Comparison of ENCODE assay signal across 6 cellular contexts in the genomic region with DNA sequence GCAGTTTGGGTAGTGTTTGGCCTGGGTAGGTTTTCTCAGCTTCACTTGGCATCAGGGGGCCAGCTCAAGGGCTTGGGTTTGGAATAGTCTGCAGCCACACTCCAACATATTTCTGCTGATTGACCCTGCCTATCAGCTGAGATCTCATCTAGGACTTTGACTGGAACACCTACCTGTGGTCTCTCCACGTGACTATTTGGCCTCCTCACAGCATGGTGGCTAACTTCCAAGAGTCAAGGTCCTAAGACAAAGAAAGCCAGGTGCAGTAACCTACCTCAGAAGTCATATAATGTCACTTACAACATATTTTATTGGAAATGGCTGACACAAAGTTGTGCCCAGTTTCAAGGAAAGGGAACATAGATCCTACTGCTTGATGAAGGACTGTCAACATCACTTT.
"Had no signal": no experiment of that assay in that cellular context is flagged by ENCODE, and none has a peak within 500 bp of the region (broad histone marks: within the 10 kb centered on the region; RNA-seq: fewer than 3 reads in every experiment).

No MANE protein-coding gene starts in this region.

- DNase-seq: H9, HCEC 1CT, KBM-7 had no signal

- H3K27ac ChIP-seq: HL-60 had no signal

- H3K4me3 ChIP-seq: GM23338 had no signal

- ATAC-seq: GM23338, HepG2 had no signal
